Comparison of ENCODE assay signal across 1 cellular context in the genomic region with DNA sequence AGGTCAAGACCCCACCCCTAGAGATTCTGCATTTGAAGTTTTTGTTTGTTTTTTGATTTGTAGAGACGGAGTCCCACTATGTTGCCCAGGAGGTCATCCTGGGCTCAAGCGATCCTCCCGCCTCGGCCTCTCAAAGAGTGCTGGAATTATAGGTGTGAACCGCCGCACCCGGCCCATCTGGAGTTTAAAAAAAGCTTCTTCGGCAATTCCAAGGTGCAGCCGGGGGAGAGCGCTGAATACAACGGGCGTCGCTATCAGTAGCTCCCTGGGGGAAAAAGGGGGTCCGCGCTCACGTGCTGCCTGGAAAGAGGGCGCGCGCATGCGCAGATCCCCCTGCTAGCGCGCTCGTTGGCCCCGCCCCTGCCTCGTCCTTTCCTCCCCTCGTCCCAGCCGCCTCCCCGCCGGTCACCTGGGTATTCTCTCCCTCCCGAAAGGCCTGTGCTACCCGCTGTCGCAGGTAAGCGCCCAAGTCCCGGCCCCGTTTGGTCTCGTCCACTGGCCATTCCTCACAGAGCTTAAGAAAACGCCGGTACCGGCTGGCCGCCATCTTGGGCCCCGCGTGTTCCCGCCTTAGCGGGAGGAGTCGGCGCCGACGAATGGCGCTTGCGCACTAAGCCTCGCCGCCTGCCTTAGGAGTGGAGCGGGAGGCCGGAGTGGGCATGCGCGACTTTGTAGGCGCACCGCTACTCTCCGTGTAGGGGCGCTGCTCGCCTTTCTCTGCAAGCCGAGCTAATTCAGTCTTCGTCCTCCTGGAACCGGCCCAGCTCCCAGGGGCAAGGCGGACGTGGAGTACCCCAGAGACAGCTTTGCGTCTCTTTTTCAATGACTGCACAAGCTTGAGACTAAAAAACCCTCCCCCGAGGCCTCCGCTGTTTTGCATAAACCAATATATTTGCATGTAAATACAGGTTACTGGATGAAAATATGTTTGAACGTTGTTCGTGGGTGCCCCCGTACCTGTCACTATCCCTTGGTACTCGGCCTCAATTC.
TF ChIP-seq lines count a peak whose summit lies in the region.

UQCC2 (minus strand) TSS at position 561 of the 990 bp plus-strand sequence; CDS start at position 547, 14 bp downstream.

TF ChIP-seq in HepG2, 621 proteins besides CTCF, POLR2A, EP300 and RAD21 (continued from another document and continues in another):
- 0 out of 2 replicates have a peak, but pooled peaks have one; percentile 63 for TF ChIP-seq ZNF20 (CRISPR knock-in tag; IDR thresholded peaks at IDR 0.05)
- TF ChIP-seq YY1 (IDR thresholded peaks at IDR 0.05; ENCODE audit: insufficient read depth, insufficient replicate concordance, low read depth, low read length) = peak; percentile 100
- TF ChIP-seq ZNF281 (CRISPR knock-in tag; IDR thresholded peaks at IDR 0.05; ENCODE audit: borderline replicate concordance) = no peak
- no peak for TF ChIP-seq ZSCAN12 (CRISPR knock-in tag; IDR thresholded peaks at IDR 0.05)
- no peak; the same call in 1 of the 2 replicates for TF ChIP-seq ZNF468 (CRISPR knock-in tag; IDR thresholded peaks at IDR 0.05)
- TF ChIP-seq, protein P1, sequence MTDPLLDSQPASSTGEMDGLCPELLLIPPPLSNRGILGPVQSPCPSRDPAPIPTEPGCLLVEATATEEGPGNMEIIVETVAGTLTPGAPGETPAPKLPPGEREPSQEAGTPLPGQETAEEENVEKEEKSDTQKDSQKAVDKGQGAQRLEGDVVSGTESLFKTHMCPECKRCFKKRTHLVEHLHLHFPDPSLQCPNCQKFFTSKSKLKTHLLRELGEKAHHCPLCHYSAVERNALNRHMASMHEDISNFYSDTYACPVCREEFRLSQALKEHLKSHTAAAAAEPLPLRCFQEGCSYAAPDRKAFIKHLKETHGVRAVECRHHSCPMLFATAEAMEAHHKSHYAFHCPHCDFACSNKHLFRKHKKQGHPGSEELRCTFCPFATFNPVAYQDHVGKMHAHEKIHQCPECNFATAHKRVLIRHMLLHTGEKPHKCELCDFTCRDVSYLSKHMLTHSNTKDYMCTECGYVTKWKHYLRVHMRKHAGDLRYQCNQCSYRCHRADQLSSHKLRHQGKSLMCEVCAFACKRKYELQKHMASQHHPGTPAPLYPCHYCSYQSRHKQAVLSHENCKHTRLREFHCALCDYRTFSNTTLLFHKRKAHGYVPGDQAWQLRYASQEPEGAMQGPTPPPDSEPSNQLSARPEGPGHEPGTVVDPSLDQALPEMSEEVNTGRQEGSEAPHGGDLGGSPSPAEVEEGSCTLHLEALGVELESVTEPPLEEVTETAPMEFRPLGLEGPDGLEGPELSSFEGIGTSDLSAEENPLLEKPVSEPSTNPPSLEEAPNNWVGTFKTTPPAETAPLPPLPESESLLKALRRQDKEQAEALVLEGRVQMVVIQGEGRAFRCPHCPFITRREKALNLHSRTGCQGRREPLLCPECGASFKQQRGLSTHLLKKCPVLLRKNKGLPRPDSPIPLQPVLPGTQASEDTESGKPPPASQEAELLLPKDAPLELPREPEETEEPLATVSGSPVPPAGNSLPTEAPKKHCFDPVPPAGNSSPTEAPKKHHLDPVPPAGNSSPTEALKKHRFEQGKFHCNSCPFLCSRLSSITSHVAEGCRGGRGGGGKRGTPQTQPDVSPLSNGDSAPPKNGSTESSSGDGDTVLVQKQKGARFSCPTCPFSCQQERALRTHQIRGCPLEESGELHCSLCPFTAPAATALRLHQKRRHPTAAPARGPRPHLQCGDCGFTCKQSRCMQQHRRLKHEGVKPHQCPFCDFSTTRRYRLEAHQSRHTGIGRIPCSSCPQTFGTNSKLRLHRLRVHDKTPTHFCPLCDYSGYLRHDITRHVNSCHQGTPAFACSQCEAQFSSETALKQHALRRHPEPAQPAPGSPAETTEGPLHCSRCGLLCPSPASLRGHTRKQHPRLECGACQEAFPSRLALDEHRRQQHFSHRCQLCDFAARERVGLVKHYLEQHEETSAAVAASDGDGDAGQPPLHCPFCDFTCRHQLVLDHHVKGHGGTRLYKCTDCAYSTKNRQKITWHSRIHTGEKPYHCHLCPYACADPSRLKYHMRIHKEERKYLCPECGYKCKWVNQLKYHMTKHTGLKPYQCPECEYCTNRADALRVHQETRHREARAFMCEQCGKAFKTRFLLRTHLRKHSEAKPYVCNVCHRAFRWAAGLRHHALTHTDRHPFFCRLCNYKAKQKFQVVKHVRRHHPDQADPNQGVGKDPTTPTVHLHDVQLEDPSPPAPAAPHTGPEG (CRISPR knock-in tag; IDR thresholded peaks at IDR 0.05) = no peak
- TF ChIP-seq POGK (CRISPR knock-in tag; conservative IDR thresholded peaks at IDR 0.05) = peak; percentile 95
- TF ChIP-seq SSRP1 (CRISPR knock-in tag; IDR thresholded peaks at IDR 0.05) = no peak
- no peak for TF ChIP-seq XBP1 (CRISPR knock-in tag; IDR thresholded peaks at IDR 0.05)
- TF ChIP-seq U2AF1 (optimal IDR thresholded peaks at IDR 0.05; ENCODE audit: low read depth, low read length) = no peak
- no peak for TF ChIP-seq MLLT10 (CRISPR knock-in tag; IDR thresholded peaks at IDR 0.05)
- peak; percentile 49; the same call in 1 of the 2 replicates for TF ChIP-seq RFXAP (CRISPR knock-in tag; IDR thresholded peaks at IDR 0.05; ENCODE audit: borderline replicate concordance)
- 0 out of 2 replicates have a peak, but pooled peaks have one; percentile 33 for TF ChIP-seq KDM3A (CRISPR knock-in tag; IDR thresholded peaks at IDR 0.05; ENCODE audit: low read depth)
- TF ChIP-seq ZNF878 (CRISPR knock-in tag; IDR thresholded peaks at IDR 0.05) = 0 out of 2 replicates have a peak, but pooled peaks have one; percentile 84
- no peak for TF ChIP-seq HNF4A (CRISPR knock-in tag; IDR thresholded peaks at IDR 0.05)
- peak; percentile 86 for TF ChIP-seq RXRA (CRISPR knock-in tag; IDR thresholded peaks at IDR 0.05)
- peak; percentile 92 for TF ChIP-seq MEIS1 (CRISPR knock-in tag; IDR thresholded peaks at IDR 0.05; ENCODE audit: borderline replicate concordance)
- no peak for TF ChIP-seq ZFYVE20 (CRISPR knock-in tag; IDR thresholded peaks at IDR 0.05; ENCODE audit: borderline replicate concordance, low read depth)
- peak; percentile 75 for TF ChIP-seq ZNF263 (CRISPR knock-in tag; IDR thresholded peaks at IDR 0.05)
- peak; percentile 92 for TF ChIP-seq KDM2A (CRISPR knock-in tag; IDR thresholded peaks at IDR 0.05; ENCODE audit: borderline replicate concordance, low read depth)
- TF ChIP-seq, protein P2, sequence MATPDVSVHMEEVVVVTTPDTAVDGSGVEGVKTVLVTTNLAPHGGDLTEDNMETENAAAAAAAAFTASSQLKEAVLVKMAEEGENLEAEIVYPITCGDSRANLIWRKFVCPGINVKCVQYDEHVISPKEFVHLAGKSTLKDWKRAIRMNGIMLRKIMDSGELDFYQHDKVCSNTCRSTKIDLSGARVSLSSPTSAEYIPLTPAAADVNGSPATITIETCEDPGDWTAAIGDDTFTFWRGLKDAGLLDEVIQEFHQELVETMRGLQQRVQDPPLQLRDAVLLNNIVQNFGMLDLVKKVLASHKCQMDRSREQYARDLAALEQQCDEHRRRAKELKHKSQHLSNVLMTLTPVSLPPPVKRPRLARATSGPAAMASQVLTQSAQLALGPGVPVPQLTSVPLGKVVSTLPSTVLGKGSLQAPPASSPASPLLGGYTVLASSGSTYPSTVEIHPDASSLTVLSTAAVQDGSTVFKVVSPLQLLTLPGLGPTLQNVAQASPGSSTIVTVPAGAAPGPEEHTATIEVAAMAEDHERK (CRISPR knock-in tag; IDR thresholded peaks at IDR 0.05; ENCODE audit: low read depth) = no peak
- TF ChIP-seq, protein P3, sequence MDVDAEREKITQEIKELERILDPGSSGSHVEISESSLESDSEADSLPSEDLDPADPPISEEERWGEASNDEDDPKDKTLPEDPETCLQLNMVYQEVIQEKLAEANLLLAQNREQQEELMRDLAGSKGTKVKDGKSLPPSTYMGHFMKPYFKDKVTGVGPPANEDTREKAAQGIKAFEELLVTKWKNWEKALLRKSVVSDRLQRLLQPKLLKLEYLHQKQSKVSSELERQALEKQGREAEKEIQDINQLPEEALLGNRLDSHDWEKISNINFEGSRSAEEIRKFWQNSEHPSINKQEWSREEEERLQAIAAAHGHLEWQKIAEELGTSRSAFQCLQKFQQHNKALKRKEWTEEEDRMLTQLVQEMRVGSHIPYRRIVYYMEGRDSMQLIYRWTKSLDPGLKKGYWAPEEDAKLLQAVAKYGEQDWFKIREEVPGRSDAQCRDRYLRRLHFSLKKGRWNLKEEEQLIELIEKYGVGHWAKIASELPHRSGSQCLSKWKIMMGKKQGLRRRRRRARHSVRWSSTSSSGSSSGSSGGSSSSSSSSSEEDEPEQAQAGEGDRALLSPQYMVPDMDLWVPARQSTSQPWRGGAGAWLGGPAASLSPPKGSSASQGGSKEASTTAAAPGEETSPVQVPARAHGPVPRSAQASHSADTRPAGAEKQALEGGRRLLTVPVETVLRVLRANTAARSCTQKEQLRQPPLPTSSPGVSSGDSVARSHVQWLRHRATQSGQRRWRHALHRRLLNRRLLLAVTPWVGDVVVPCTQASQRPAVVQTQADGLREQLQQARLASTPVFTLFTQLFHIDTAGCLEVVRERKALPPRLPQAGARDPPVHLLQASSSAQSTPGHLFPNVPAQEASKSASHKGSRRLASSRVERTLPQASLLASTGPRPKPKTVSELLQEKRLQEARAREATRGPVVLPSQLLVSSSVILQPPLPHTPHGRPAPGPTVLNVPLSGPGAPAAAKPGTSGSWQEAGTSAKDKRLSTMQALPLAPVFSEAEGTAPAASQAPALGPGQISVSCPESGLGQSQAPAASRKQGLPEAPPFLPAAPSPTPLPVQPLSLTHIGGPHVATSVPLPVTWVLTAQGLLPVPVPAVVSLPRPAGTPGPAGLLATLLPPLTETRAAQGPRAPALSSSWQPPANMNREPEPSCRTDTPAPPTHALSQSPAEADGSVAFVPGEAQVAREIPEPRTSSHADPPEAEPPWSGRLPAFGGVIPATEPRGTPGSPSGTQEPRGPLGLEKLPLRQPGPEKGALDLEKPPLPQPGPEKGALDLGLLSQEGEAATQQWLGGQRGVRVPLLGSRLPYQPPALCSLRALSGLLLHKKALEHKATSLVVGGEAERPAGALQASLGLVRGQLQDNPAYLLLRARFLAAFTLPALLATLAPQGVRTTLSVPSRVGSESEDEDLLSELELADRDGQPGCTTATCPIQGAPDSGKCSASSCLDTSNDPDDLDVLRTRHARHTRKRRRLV (CRISPR knock-in tag; IDR thresholded peaks at IDR 0.05) = no peak
- no peak for TF ChIP-seq ZNF512 (CRISPR knock-in tag; IDR thresholded peaks at IDR 0.05)
- TF ChIP-seq, protein P4, sequence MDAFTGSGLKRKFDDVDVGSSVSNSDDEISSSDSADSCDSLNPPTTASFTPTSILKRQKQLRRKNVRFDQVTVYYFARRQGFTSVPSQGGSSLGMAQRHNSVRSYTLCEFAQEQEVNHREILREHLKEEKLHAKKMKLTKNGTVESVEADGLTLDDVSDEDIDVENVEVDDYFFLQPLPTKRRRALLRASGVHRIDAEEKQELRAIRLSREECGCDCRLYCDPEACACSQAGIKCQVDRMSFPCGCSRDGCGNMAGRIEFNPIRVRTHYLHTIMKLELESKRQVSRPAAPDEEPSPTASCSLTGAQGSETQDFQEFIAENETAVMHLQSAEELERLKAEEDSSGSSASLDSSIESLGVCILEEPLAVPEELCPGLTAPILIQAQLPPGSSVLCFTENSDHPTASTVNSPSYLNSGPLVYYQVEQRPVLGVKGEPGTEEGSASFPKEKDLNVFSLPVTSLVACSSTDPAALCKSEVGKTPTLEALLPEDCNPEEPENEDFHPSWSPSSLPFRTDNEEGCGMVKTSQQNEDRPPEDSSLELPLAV (CRISPR knock-in tag; conservative IDR thresholded peaks at IDR 0.05; ENCODE audit: low read depth) = no peak
- peak; percentile 71 for TF ChIP-seq ZBTB7A (CRISPR knock-in tag; IDR thresholded peaks at IDR 0.05)
